Comparison of ENCODE assay signal across 15 cellular contexts in genomic region chr2:41922177-41922576, GRCh38.
DNase-seq lines count a peak whose midpoint lies in the region; ATAC-seq and TF ChIP-seq lines count a peak whose summit lies in the region.
"Had no signal": no experiment of that assay in that cellular context is flagged by ENCODE, and none has a peak within 500 bp of the region (broad histone marks: within the 10 kb centered on the region; RNA-seq: fewer than 3 reads in every experiment).

No MANE protein-coding gene starts in this region.

- H3K27ac ChIP-seq in GM23248 (no peak overlapping the region), foreskin keratinocyte (no peak overlapping the region), psoas muscle (peak overlapping the region; percentile 76)
- H3K27ac ChIP-seq: prostate gland had no signal

- intact Hi-C loops in psoas muscle (cut with DNase I): loop anchor here (5.0 kb wide), 1 partner anchor 150 kb away; no protein-coding TSS in a partner anchor

- H3K27me3 ChIP-seq in GM23248 (replicated peaks; ENCODE audit: insufficient read depth) (no peaks in the 10 kb centered on the region), foreskin keratinocyte (no peaks in the 10 kb centered on the region), psoas muscle (ENCODE audit: insufficient read depth in 3 of 3, low read length in 2 of 3) (no peaks in the 10 kb centered on the region)

- no peaks in the 10 kb centered on the region for H3K36me3 ChIP-seq in GM23248 (ENCODE audit: low read depth)
- no peaks in the 10 kb centered on the region for H3K36me3 ChIP-seq in psoas muscle (ENCODE audit: insufficient read depth in 1 of 2, low read depth in 1 of 2)
- H3K36me3 ChIP-seq: prostate gland had no signal

- H3F3A ChIP-seq in GM23248 (ENCODE audit: insufficient read depth): no peaks in the 10 kb centered on the region

- H3K4me3 ChIP-seq in GM23248: no peak overlapping the region
- no peak overlapping the region for H3K4me3 ChIP-seq in psoas muscle
- H3K4me3 ChIP-seq: GM23338, prostate gland had no signal

- TF ChIP-seq CTCF in foreskin keratinocyte (conservative IDR thresholded peaks at IDR 0.05) (no peak), psoas muscle (IDR thresholded peaks at IDR 0.05) (no peak)

- in situ Hi-C loops in GM23248 (cut with MboI): no loop called here

- ATAC-seq in foreskin keratinocyte (peak; percentile 72), psoas muscle (peak; percentile 56 to 68 (median 61)), HG03457 (IDR thresholded peaks at IDR 0.05; ENCODE audit: unreplicated experiment) (no peak)
- ATAC-seq: activated CD8-positive, alpha-beta T cell treated with anti-CD3 and anti-CD28 coated beads for 36 hours; GM23338 had no signal

- no peaks in the 10 kb centered on the region for H3K9me2 ChIP-seq in GM23248 (ENCODE audit: insufficient read depth)

- H3K4me1 ChIP-seq in GM23248 (ENCODE audit: insufficient read depth): peaks cover 3% of the 10 kb centered on the region
- no peaks in the 10 kb centered on the region for H3K4me1 ChIP-seq in foreskin keratinocyte
- peaks cover 45% of the 10 kb centered on the region for H3K4me1 ChIP-seq in psoas muscle
- H3K4me1 ChIP-seq: prostate gland had no signal

- H2AFZ ChIP-seq in GM23248: no peak overlapping the region
- H2AFZ ChIP-seq: GM23338 had no signal

- H4K20me1 ChIP-seq in GM23248 (ENCODE audit: insufficient read depth): no peaks in the 10 kb centered on the region

- 28 to 32% methylated on average over 5 of the region's 5 CpGs for WGBS in GM23248 (ENCODE audit: low coverage in 1 of 2, low lambda C conversion rate in 2 of 2, missing lambda C conversion rate in 2 of 2), 2 experiments
- 17 to 31% (median 23%) methylated on average over 5 of the region's 5 CpGs for WGBS in psoas muscle, 3 donors

- DNase-seq in GM23248: peak; percentile 45
- peak; percentile 74 for DNase-seq in RPMI7951 (ENCODE audit: low read depth)
- peak in 1 of 2 donors; percentile 61 for DNase-seq in foreskin keratinocyte
- DNase-seq in psoas muscle: no peak
- DNase-seq in NK-92 (lab: John Stamatoyannopoulos, UW; ENCODE audit: unreplicated experiment): no peak
- DNase-seq in HT-29 (ENCODE audit: low spot score): no peak
- no peak for DNase-seq in NCI-H2171 treated with DMSO at 0.1 percent for 48 hours (lab: John Stamatoyannopoulos, UW)
- DNase-seq: activated CD8-positive, alpha-beta T cell treated with anti-CD3 and anti-CD28 coated beads for 36 hours; activated naive CD4-positive, alpha-beta T cell treated with anti-CD3 and anti-CD28 coated beads, Interleukin-2, amount 50 U/mL, for 16 hours; COR-L47; NCI-H2029 treated with DMSO at 0.1 percent for 48 hours; T-helper 2 cell had no signal

- no peak overlapping the region for H3K4me2 ChIP-seq in GM23248 (ENCODE audit: unreplicated experiment)
- H3K4me2 ChIP-seq: GM23338 had no signal

- H3K9ac ChIP-seq in GM23248: no peak overlapping the region

- no peaks in the 10 kb centered on the region for H3K79me2 ChIP-seq in GM23248 (ENCODE audit: insufficient read depth)

- H3K9me3 ChIP-seq in GM23248 (ENCODE audit: low read depth) (no peaks in the 10 kb centered on the region), psoas muscle (no peaks in the 10 kb centered on the region)
- H3K9me3 ChIP-seq: prostate gland had no signal

Comparison
In these comparisons a context has a peak if more than half of its experiments do, and no peak if none do; other contexts are left out.
1. DNase-seq: peak in GM23248 (single experiment) and RPMI7951 (single experiment); none in psoas muscle (0 of 2), NK-92 (single experiment), HT-29 (single experiment) and NCI-H2171 treated with DMSO at 0.1 percent for 48 hours (single experiment).